ENCODE assay signal across 1 cellular context in the genomic region with DNA sequence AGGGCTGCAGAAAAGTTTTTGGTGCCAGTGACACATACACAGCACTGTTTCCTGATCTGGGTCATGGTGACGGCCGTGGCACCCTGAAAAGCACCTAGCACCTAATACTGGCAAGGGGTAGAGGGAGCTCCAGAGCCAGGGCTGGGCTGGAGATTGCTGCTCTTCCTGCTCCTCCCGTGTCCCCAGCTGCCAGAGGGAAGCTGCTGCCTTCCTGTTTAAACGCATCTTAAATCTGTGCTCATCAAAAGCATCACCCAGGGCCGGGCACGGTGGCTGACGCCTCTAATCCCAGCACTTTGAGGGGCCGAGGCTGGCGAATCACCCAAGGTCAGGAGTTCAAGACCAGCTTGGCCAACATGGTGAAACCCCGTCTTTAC.
TF ChIP-seq lines count a peak whose summit lies in the region.

No MANE protein-coding gene starts in this region.

TF ChIP-seq in GM23338, 12 proteins besides CTCF, POLR2A, EP300 and RAD21 (continued from another document):
- TF ChIP-seq, protein P1, sequence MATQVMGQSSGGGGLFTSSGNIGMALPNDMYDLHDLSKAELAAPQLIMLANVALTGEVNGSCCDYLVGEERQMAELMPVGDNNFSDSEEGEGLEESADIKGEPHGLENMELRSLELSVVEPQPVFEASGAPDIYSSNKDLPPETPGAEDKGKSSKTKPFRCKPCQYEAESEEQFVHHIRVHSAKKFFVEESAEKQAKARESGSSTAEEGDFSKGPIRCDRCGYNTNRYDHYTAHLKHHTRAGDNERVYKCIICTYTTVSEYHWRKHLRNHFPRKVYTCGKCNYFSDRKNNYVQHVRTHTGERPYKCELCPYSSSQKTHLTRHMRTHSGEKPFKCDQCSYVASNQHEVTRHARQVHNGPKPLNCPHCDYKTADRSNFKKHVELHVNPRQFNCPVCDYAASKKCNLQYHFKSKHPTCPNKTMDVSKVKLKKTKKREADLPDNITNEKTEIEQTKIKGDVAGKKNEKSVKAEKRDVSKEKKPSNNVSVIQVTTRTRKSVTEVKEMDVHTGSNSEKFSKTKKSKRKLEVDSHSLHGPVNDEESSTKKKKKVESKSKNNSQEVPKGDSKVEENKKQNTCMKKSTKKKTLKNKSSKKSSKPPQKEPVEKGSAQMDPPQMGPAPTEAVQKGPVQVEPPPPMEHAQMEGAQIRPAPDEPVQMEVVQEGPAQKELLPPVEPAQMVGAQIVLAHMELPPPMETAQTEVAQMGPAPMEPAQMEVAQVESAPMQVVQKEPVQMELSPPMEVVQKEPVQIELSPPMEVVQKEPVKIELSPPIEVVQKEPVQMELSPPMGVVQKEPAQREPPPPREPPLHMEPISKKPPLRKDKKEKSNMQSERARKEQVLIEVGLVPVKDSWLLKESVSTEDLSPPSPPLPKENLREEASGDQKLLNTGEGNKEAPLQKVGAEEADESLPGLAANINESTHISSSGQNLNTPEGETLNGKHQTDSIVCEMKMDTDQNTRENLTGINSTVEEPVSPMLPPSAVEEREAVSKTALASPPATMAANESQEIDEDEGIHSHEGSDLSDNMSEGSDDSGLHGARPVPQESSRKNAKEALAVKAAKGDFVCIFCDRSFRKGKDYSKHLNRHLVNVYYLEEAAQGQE (IDR thresholded peaks at IDR 0.05; ENCODE audit: unreplicated experiment), result no peak
